ENCODE assay signal across 17 cellular contexts in genomic region chr3:154829979-154830378, GRCh38.
A peak's percentile ranks its signal among the peaks of the same experiment; 100 is the strongest.
DNase-seq lines count a peak whose midpoint lies in the region; ATAC-seq and TF ChIP-seq lines count a peak whose summit lies in the region.
"Had no signal": no experiment of that assay in that cellular context is flagged by ENCODE, and none has a peak within 500 bp of the region (broad histone marks: within the 10 kb centered on the region; RNA-seq: fewer than 3 reads in every experiment).

No MANE protein-coding gene starts in this region.

- no peaks in the 10 kb centered on the region for H3K79me1 ChIP-seq in H9 (ENCODE audit: insufficient read depth, low read depth, low read length, poor library complexity, severe bottlenecking)

- H3K23me2 ChIP-seq in H9 (ENCODE audit: insufficient read length, low read depth, low read length, poor library complexity, severe bottlenecking), result no peaks in the 10 kb centered on the region

- no peaks in the 10 kb centered on the region for H3K36me3 Mint-ChIP-seq in activated CD4-positive, alpha-beta T cell treated with anti-CD3 and anti-CD28 coated beads, Interleukin-2, amount 10 ng/mL, durations not matched to agents 7 days and 5 days (ENCODE audit: low read depth)
- peaks cover 3 to 28% (median 7%) of the 10 kb centered on the region in 3 experiments; a peak in 6 of 7 replicates for H3K36me3 Mint-ChIP-seq in H9 (ENCODE audit: insufficient read depth in 1 of 3, low read depth in 3 of 3)
- H3K36me3 Mint-ChIP-seq: CD4-positive, alpha-beta memory T cell had no signal

- H3K56ac ChIP-seq in H9 (ENCODE audit: insufficient read length, low read depth, low read length), result no peak overlapping the region

- H2BK120ac ChIP-seq in H9 (ENCODE audit: low read depth, low read length, poor library complexity, severe bottlenecking), result no peak overlapping the region

- H3K36me3 ChIP-seq in KMS-11 (ENCODE audit: insufficient read depth) (no peaks in the 10 kb centered on the region), neural cell (ENCODE audit: insufficient read depth, low read length) (no peaks in the 10 kb centered on the region)
- H3K36me3 ChIP-seq: HAP-1 had no signal

- H4K5ac ChIP-seq in H9 (ENCODE audit: insufficient read length, low read depth, low read length), result no peak overlapping the region

- ATAC-seq in GM18868 (IDR thresholded peaks at IDR 0.05; ENCODE audit: unreplicated experiment) (peak; percentile 43), HG02610 (IDR thresholded peaks at IDR 0.05; ENCODE audit: unreplicated experiment) (peak; percentile 55)
- no peak for ATAC-seq in stimulated activated naive CD8-positive, alpha-beta T cell treated with anti-CD3 and anti-CD28 coated beads, Interleukin-15, Interleukin-2, amounts not matched to agents 100 U/mL and 50 U/mL, for 24 hours
- ATAC-seq: GM23338 had no signal

- H3K14ac ChIP-seq in H9 (ENCODE audit: insufficient read depth, low read length), result no peak overlapping the region

- H3K4me3 Mint-ChIP-seq in activated CD4-positive, alpha-beta T cell treated with anti-CD3 and anti-CD28 coated beads, Interleukin-2, amount 10 ng/mL, durations not matched to agents 7 days and 5 days, result no peak overlapping the region
- H3K4me3 Mint-ChIP-seq in H9, result no peak overlapping the region
- H3K4me3 Mint-ChIP-seq: CD4-positive, alpha-beta memory T cell; GM23338; HFFc6 had no signal

- H2BK12ac ChIP-seq in H9 (ENCODE audit: insufficient read length, low read depth, low read length), result no peak overlapping the region

- H2AFZ ChIP-seq in KMS-11 (ENCODE audit: low read depth) (no peak overlapping the region), neural cell (ENCODE audit: low read depth, low read length) (no peak overlapping the region), H9 (ENCODE audit: low read length) (no peak overlapping the region)
- H2AFZ ChIP-seq: GM23338 had no signal

- no peak overlapping the region for H2BK15ac ChIP-seq in H9 (ENCODE audit: low read depth, low read length)

- H3K4me1 ChIP-seq in KMS-11 (ENCODE audit: low read depth, poor library complexity, severe bottlenecking) (peaks cover 13% of the 10 kb centered on the region), H9 (ENCODE audit: insufficient read depth, low read length) (0 out of 2 replicates have a peak, but pooled peaks cover 2% of the 10 kb centered on the region)
- H3K4me1 ChIP-seq: HAP-1 had no signal

- H3K4me2 ChIP-seq in KMS-11, result no peak overlapping the region; the same call in 1 of the 2 replicates
- H3K4me2 ChIP-seq in neural cell (ENCODE audit: low read length), result no peak overlapping the region
- H3K4me2 ChIP-seq in H9 (ENCODE audit: insufficient read depth, insufficient read length, low read length), result no peak overlapping the region
- H3K4me2 ChIP-seq: GM23338 had no signal

- H2BK5ac ChIP-seq in H9 (ENCODE audit: insufficient read length, low read length), result no peak overlapping the region

- H3K27me3 ChIP-seq in KMS-11 (ENCODE audit: insufficient read depth, low read depth) (no peaks in the 10 kb centered on the region), neural cell (ENCODE audit: insufficient read depth, low read depth, low read length) (no peaks in the 10 kb centered on the region), H9 (ENCODE audit: insufficient read depth, low read length) (no peaks in the 10 kb centered on the region)

- no peaks in the 10 kb centered on the region for H3K9me3 Mint-ChIP-seq in activated CD4-positive, alpha-beta T cell treated with anti-CD3 and anti-CD28 coated beads, Interleukin-2, amount 10 ng/mL, durations not matched to agents 7 days and 5 days
- H3K9me3 Mint-ChIP-seq in H9, result peaks cover 9 to 18% of the 10 kb centered on the region in 2 experiments
- H3K9me3 Mint-ChIP-seq: HFFc6 had no signal

- no peak overlapping the region for H3K18ac ChIP-seq in H9 (ENCODE audit: insufficient read length, low read depth, low read length)

- POLR2A ChIA-PET in activated CD4-positive, alpha-beta T cell treated with anti-CD3 and anti-CD28 coated beads, Interleukin-2, amount 10 ng/mL, durations not matched to agents 7 days and 5 days (lab: Charles Lee), result no interaction called here

- H3K23ac ChIP-seq in H9 (ENCODE audit: insufficient read length, low read depth, low read length), result no peak overlapping the region

- no peak overlapping the region for H3T11ph ChIP-seq in H9 (ENCODE audit: low read length)

- no peak overlapping the region for H3K4ac ChIP-seq in H9 (ENCODE audit: low read depth, low read length)

- 0 out of 2 replicates have a peak overlapping the region, but pooled peaks have one; percentile 0 for H3K27ac ChIP-seq in KMS-11
- H3K27ac ChIP-seq in neural cell (ENCODE audit: low read length), result peak overlapping the region; percentile 25
- no peak overlapping the region for H3K27ac ChIP-seq in H9 (ENCODE audit: insufficient read length, low read depth, low read length)

- DNase-seq in stimulated activated naive CD8-positive, alpha-beta T cell treated with anti-CD3 and anti-CD28 coated beads, Interleukin-15, Interleukin-2, amounts not matched to agents 100 U/mL and 50 U/mL, for 24 hours, result no peak
- no peak for DNase-seq in activated CD4-positive, alpha-beta T cell treated with anti-CD3 and anti-CD28 coated beads, Interleukin-2, amount 10 ng/mL, durations not matched to agents 7 days and 5 days
- DNase-seq in H9, result no peak
- DNase-seq: C1 segment of cervical spinal cord; Calu3; CD4-positive, alpha-beta memory T cell; COR-L47; DMS53; DMS79 treated with DMSO at 0.1 percent for 48 hours; GF-D8; HFFc6 had no signal

- H4K20me1 ChIP-seq in KMS-11 (ENCODE audit: insufficient read depth), result no peaks in the 10 kb centered on the region
- H4K20me1 ChIP-seq in neural cell (ENCODE audit: insufficient read depth), result no peaks in the 10 kb centered on the region
- no peaks in the 10 kb centered on the region for H4K20me1 ChIP-seq in H9 (ENCODE audit: control insufficient read depth, insufficient read depth, insufficient read length)

- H3K9ac ChIP-seq in KMS-11 (no peak overlapping the region), neural cell (ENCODE audit: low read length) (no peak overlapping the region), H9 (ENCODE audit: extremely low read depth, insufficient read length, low read length) (no peak overlapping the region)

- H3F3A ChIP-seq in neural cell (ENCODE audit: insufficient read depth, low read length, poor library complexity, severe bottlenecking), result no peaks in the 10 kb centered on the region

- no CpG with 5 or more reads among the region's 2 CpGs for WGBS in H9 (ENCODE audit: extremely low coverage, insufficient read length, low lambda C conversion rate)

- no peak for TF ChIP-seq CTCF in KMS-11 (conservative IDR thresholded peaks at IDR 0.05; ENCODE audit: low read depth, low read length)
- no peak for TF ChIP-seq CTCF in neural cell (IDR thresholded peaks at IDR 0.05; ENCODE audit: poor library complexity, severe bottlenecking)
- TF ChIP-seq CTCF in H9 (conservative IDR thresholded peaks at IDR 0.05), result no peak

- H3K27me3 Mint-ChIP-seq in activated CD4-positive, alpha-beta T cell treated with anti-CD3 and anti-CD28 coated beads, Interleukin-2, amount 10 ng/mL, durations not matched to agents 7 days and 5 days, result no peaks in the 10 kb centered on the region
- H3K27me3 Mint-ChIP-seq in H9 (ENCODE audit: low read depth), result no peaks in the 10 kb centered on the region; the same call in 1 of the 2 replicates
- H3K27me3 Mint-ChIP-seq: CD4-positive, alpha-beta memory T cell had no signal

- no peak overlapping the region for H4K91ac ChIP-seq in H9 (ENCODE audit: insufficient read length, low read depth, low read length)

- no peak overlapping the region for H2BK20ac ChIP-seq in H9 (ENCODE audit: low read depth, low read length, poor library complexity, severe bottlenecking)

- H3K9me2 ChIP-seq in neural cell (ENCODE audit: insufficient read depth, low read length), result no peaks in the 10 kb centered on the region

- H4K8ac ChIP-seq in H9 (replicated peaks; ENCODE audit: insufficient read length, low read depth, low read length), result no peak overlapping the region

- H3K4me3 ChIP-seq in KMS-11 (IDR thresholded peaks at IDR 0.05; ENCODE audit: insufficient read depth, low read depth, low read length) (no peak overlapping the region), neural cell (ENCODE audit: low read length) (no peak overlapping the region)
- H3K4me3 ChIP-seq: GM23338, HAP-1 had no signal

- TF ChIP-seq RAD21 in neural cell (conservative IDR thresholded peaks at IDR 0.05), result no peak

- H3K9me3 ChIP-seq in neural cell (ENCODE audit: low read length) (no peaks in the 10 kb centered on the region), H9 (ENCODE audit: control insufficient read depth, low read depth, low read length) (no peaks in the 10 kb centered on the region)
- H3K9me3 ChIP-seq: HAP-1 had no signal

- H3K4me1 Mint-ChIP-seq in activated CD4-positive, alpha-beta T cell treated with anti-CD3 and anti-CD28 coated beads, Interleukin-2, amount 10 ng/mL, durations not matched to agents 7 days and 5 days, result no peaks in the 10 kb centered on the region
- peaks cover 16 to 18% of the 10 kb centered on the region in 2 experiments for H3K4me1 Mint-ChIP-seq in H9
- H3K4me1 Mint-ChIP-seq: CD4-positive, alpha-beta memory T cell had no signal

- H3K27ac Mint-ChIP-seq in activated CD4-positive, alpha-beta T cell treated with anti-CD3 and anti-CD28 coated beads, Interleukin-2, amount 10 ng/mL, durations not matched to agents 7 days and 5 days, result no peak overlapping the region
- H3K27ac Mint-ChIP-seq in H9, result no peak overlapping the region
- H3K27ac Mint-ChIP-seq: GM23338, HFFc6 had no signal

- CTCF ChIA-PET in activated CD4-positive, alpha-beta T cell treated with anti-CD3 and anti-CD28 coated beads, Interleukin-2, amount 10 ng/mL, durations not matched to agents 7 days and 5 days (lab: Charles Lee), result no interaction called here

- TF ChIP-seq EP300 in neural cell (conservative IDR thresholded peaks at IDR 0.05; ENCODE audit: poor library complexity, severe bottlenecking), result no peak

- no peak overlapping the region for H2AK5ac ChIP-seq in H9 (ENCODE audit: insufficient read length, low read length)

- no peaks in the 10 kb centered on the region for H3K79me2 ChIP-seq in KMS-11 (ENCODE audit: insufficient read depth, low read depth)
- no peaks in the 10 kb centered on the region for H3K79me2 ChIP-seq in neural cell (replicated peaks; ENCODE audit: insufficient read depth, low read length)
- no peaks in the 10 kb centered on the region for H3K79me2 ChIP-seq in H9 (ENCODE audit: insufficient read depth, low read length)
